In genomic region chr9:21964925-21965385, GRCh38 we compare ENCODE assay signal across 8 cellular contexts. TPM values are rescaled to one million over a fixed set of nuclear protein-coding genes. Genes with fewer than 3 reads are reported as not detected.
DNase-seq lines count a peak whose midpoint lies in the region; ATAC-seq and TF ChIP-seq lines count a peak whose summit lies in the region.

No MANE protein-coding gene starts in this region.

- TF ChIP-seq POLR2A in GM18505 (IDR thresholded peaks at IDR 0.05; ENCODE audit: borderline replicate concordance, extremely low read depth, insufficient read depth, insufficient read length) (no peak), transverse colon (IDR thresholded peaks at IDR 0.05) (no peak)

- peaks cover 0 to 4% of the 10 kb centered on the region in 2 donors for H3K9me3 ChIP-seq in transverse colon

- peak; percentile 56 for ATAC-seq in GM18505 (IDR thresholded peaks at IDR 0.05; ENCODE audit: unreplicated experiment)
- ATAC-seq in HG02840 (IDR thresholded peaks at IDR 0.05; ENCODE audit: low FRiP score, unreplicated experiment) = peak; percentile 55
- peak; percentile 67 to 76 (median 72) for ATAC-seq in natural killer cell

- peaks cover 7 to 20% (median 10%) of the 10 kb centered on the region in 4 donors for H3K4me1 ChIP-seq in transverse colon

- H3K27me3 ChIP-seq in transverse colon = peaks cover 98% of the 10 kb centered on the region

- TF ChIP-seq CTCF in natural killer cell (IDR thresholded peaks at IDR 0.05) (no peak), transverse colon (IDR thresholded peaks at IDR 0.05) (no peak)

- H3K4me1 Mint-ChIP-seq in natural killer cell = peaks cover 28 to 35% of the 10 kb centered on the region in 2 donors

- in situ Hi-C loops in transverse colon (cut with MboI; ENCODE audit: low pct_ligation_motif_present in 1 of 4, low pct_unique_long_range_greater_than_20kb in 1 of 4, low sequenced_read_pairs in 3 of 4) = no loop called here

- WGBS in transverse colon (ENCODE audit: low coverage in 1 of 2), 2 donors = 2 to 8% methylated on average over 8 to 29 of the region's 29 CpGs

- H3K36me3 ChIP-seq in transverse colon = no peaks in the 10 kb centered on the region

- H3K4me3 ChIP-seq in transverse colon = peak overlapping the region in 3 of 4 donors; percentile 15 to 43 (median 24)

- H3K4me3 Mint-ChIP-seq in natural killer cell = peak overlapping the region; percentile 61

- H3K27me3 Mint-ChIP-seq in natural killer cell (ENCODE audit: low read depth in 2 of 2) = peaks cover 80 to 96% of the 10 kb centered on the region in 2 donors

- no peak overlapping the region for H3K27ac ChIP-seq in transverse colon

- intact Hi-C loops in natural killer cell (cut with micrococcal nuclease) = loop anchor here (5.0 kb wide), 1 partner anchor 42 kb away; the partner anchor contains the start of gene CDKN2B
- intact Hi-C loops in transverse colon (cut with DNase I; ENCODE audit: low total_unique reads) = no loop called here

- peaks cover 18% of the 10 kb centered on the region for H3K36me3 Mint-ChIP-seq in natural killer cell

- H3K9me3 Mint-ChIP-seq in natural killer cell = peaks cover 0 to 8% of the 10 kb centered on the region in 2 donors

- TF ChIP-seq EP300 in transverse colon (IDR thresholded peaks at IDR 0.05; ENCODE audit: low read depth) = no peak

- DNase-seq in T-helper 22 cell (ENCODE audit: low read depth) (peak; percentile 59), natural killer cell (peak; percentile 49), transverse colon (peak; percentile 48), SW 1271 (lab: John Stamatoyannopoulos, UW) (no peak), cortex of kidney (lab: John Stamatoyannopoulos, UW) (no peak)
- DNase-seq in effector CD4-positive, alpha-beta T cell = peak; percentile 41

- H3K27ac Mint-ChIP-seq in natural killer cell = peak overlapping the region in 1 of 2 donors; percentile 54

RNA-seq across cellular contexts. Expression of gene CDKN2A, which starts 29.2 kb away (rescaled TPM):
- total RNA-seq in natural killer cell (1 to 10 TPM; 3.5 to 7.7 (median 3.8) TPM), transverse colon (1 to 10 TPM in 2 of 4 donors, not detected in 2; 2.2 to 8.6 TPM)

RNA-seq across cellular contexts. Expression of gene CDKN2B-AS1, which starts 29.6 kb away (rescaled TPM):
- total RNA-seq in natural killer cell = 1 to 10 TPM; 2.6 to 4.3 (median 3.1) TPM
- 100 to 1,000 TPM in 1 of 4 donors, 10 to 100 TPM in 2, under 1 TPM in 1; 1.00 to 152 (median 46.0) TPM for total RNA-seq in transverse colon

RNA-seq across cellular contexts. Expression of gene CDKN2B, which starts 44.1 kb away (rescaled TPM):
- under 1 TPM in 2 of 3 donors, not detected in 1; 0.16 to 0.30 TPM for total RNA-seq in natural killer cell
- 100 to 1,000 TPM in 3 of 4 donors, 10 to 100 TPM in 1; 36.8 to 430 (median 265) TPM for total RNA-seq in transverse colon

Comparison
In these comparisons a context has a peak if more than half of its experiments do, and no peak if none do; other contexts are left out.
1. DNase-seq: peak in T-helper 22 cell (single experiment), effector CD4-positive, alpha-beta T cell (single experiment), natural killer cell (single experiment) and transverse colon (single experiment); none in SW 1271 (0 of 2) and cortex of kidney (single experiment).
2. RNA of gene CDKN2B, which starts 44.1 kb away (total RNA-seq): 36.8 to 430 TPM in transverse colon; 0.16 to 0.30 TPM in natural killer cell; every median in the first group is over 10 times any median in the second.
3. Peak in every context shown above with its lines, with median percentiles within 50 percentile points of each other: ATAC-seq.